Comparison of ENCODE assay signal across 16 cellular contexts in genomic region chr11:76785513-76785912, GRCh38. TPM values are rescaled to one million over a fixed set of nuclear protein-coding genes. Genes with fewer than 3 reads are reported as not detected.
DNase-seq lines count a peak whose midpoint lies in the region; ATAC-seq, FAIRE-seq and TF ChIP-seq lines count a peak whose summit lies in the region.
"Had no signal": no experiment of that assay in that cellular context is flagged by ENCODE, and none has a peak within 500 bp of the region (broad histone marks: within the 10 kb centered on the region; RNA-seq: fewer than 3 reads in every experiment).

No MANE protein-coding gene starts in this region.

- peaks cover 43% of the 10 kb centered on the region for H4K20me1 ChIP-seq in HepG2 (ENCODE audit: insufficient read depth, low read length)

- no peaks in the 10 kb centered on the region for H3K27me3 ChIP-seq in HepG2 (ENCODE audit: control insufficient read depth in 1 of 2, insufficient read depth in 2 of 2, low read length in 2 of 2)
- no peaks in the 10 kb centered on the region for H3K27me3 ChIP-seq in tibial artery
- H3K27me3 ChIP-seq: foreskin keratinocyte had no signal

- peaks cover 15% of the 10 kb centered on the region for H3K4me1 Mint-ChIP-seq in activated CD4-positive, alpha-beta T cell treated with anti-CD3 and anti-CD28 coated beads for 36 hours
- H3K4me1 Mint-ChIP-seq in immature natural killer cell = peaks cover 6 to 9% of the 10 kb centered on the region in 2 donors

- intact Hi-C loops in activated CD4-positive, alpha-beta T cell treated with anti-CD3 and anti-CD28 coated beads for 36 hours (cut with DNase I, micrococcal nuclease) = loop anchor here in 1 of 2 experiments (10.0 kb wide), 1 partner anchor 341 kb away; the partner anchor contains the start of gene EMSY
- intact Hi-C loops in HepG2 (cut with micrococcal nuclease; ENCODE audit: unreplicated experiment) (loop anchor here (1.0 to 10.0 kb wide), 3 partner anchors 8 to 971 kb away; partner anchors contain the start of gene UVRAG), tibial artery (cut with DNase I; ENCODE audit: low total_unique reads) (loop anchor here (10.0 kb wide), 1 partner anchor 279 kb away; the partner anchor contains the start of gene CAPN5)

- TF ChIP-seq POLR2A in HepG2 (IDR thresholded peaks at IDR 0.05; ENCODE audit: insufficient read depth in 1 of 2, low read depth in 2 of 2, low read length in 2 of 2) = no peak

- no TSS peak for BruUV-seq in HepG2 (replicated peaks; lab: Mats Ljungman, UMichigan)

- H3K27ac ChIP-seq in HepG2 (ENCODE audit: extremely low read length, insufficient read depth, low read length) = peak overlapping the region; percentile 12
- H3K27ac ChIP-seq in tibial artery = peak overlapping the region; percentile 92 to 99
- H3K27ac ChIP-seq: foreskin keratinocyte had no signal

- POLR2A ChIA-PET in activated CD4-positive, alpha-beta T cell treated with anti-CD3 and anti-CD28 coated beads for 36 hours (lab: Charles Lee) = no interaction called here
- POLR2A ChIA-PET in HepG2 (lab: Yijun Ruan, JAX) = interaction anchor here (1.6 to 4.7 kb wide), 2 partner anchors 16 kb away, joined by 8 to 39 read pairs; no protein-coding TSS in a partner anchor

- peak overlapping the region; percentile 93 for H3K4me3 ChIP-seq in astrocyte of the spinal cord (ENCODE audit: low read depth, low read length)
- H3K4me3 ChIP-seq in HepG2 (replicated peaks in 1 of 3; ENCODE audit: insufficient read depth in 1 of 3, low read depth in 2 of 3, low read length in 3 of 3) = peak overlapping the region in 2 of 3 experiments; percentile 88 to 97; a peak in 4 of 6 replicates
- peak overlapping the region; percentile 73 to 93 for H3K4me3 ChIP-seq in tibial artery

- peaks cover 27% of the 10 kb centered on the region for H3K27me3 Mint-ChIP-seq in activated CD4-positive, alpha-beta T cell treated with anti-CD3 and anti-CD28 coated beads for 36 hours
- H3K27me3 Mint-ChIP-seq in immature natural killer cell (ENCODE audit: low read depth in 3 of 3) = peaks cover 7 to 23% (median 11%) of the 10 kb centered on the region in 3 donors

- H3K79me2 ChIP-seq in HepG2 (ENCODE audit: insufficient read depth, low read length) = peaks cover 72% of the 10 kb centered on the region

- no peaks in the 10 kb centered on the region for H3K9me3 Mint-ChIP-seq in activated CD4-positive, alpha-beta T cell treated with anti-CD3 and anti-CD28 coated beads for 36 hours (ENCODE audit: low read depth)
- no peaks in the 10 kb centered on the region for H3K9me3 Mint-ChIP-seq in immature natural killer cell
- H3K9me3 Mint-ChIP-seq: stimulated activated naive CD8-positive, alpha-beta T cell treated with anti-CD3 and anti-CD28 coated beads, Interleukin-15, Interleukin-2, amounts not matched to agents 100 ng/mL and 50 ng/mL, for 24 hours had no signal

- H2AFZ ChIP-seq in HepG2 (ENCODE audit: low read length) = no peak overlapping the region

- H3K36me3 ChIP-seq in HepG2 (replicated peaks in 1 of 2; ENCODE audit: control insufficient read depth in 1 of 2, insufficient read depth in 2 of 2, low read length in 2 of 2) = no peaks in the 10 kb centered on the region; a peak in 3 of 5 replicates
- no peaks in the 10 kb centered on the region for H3K36me3 ChIP-seq in tibial artery

- H3K9me3 ChIP-seq in HepG2 (ENCODE audit: low read length) (no peaks in the 10 kb centered on the region), tibial artery (no peaks in the 10 kb centered on the region)

- no peaks in the 10 kb centered on the region for H3K36me3 Mint-ChIP-seq in activated CD4-positive, alpha-beta T cell treated with anti-CD3 and anti-CD28 coated beads for 36 hours (ENCODE audit: low read depth)
- no peaks in the 10 kb centered on the region for H3K36me3 Mint-ChIP-seq in immature natural killer cell

- CTCF ChIA-PET in activated CD4-positive, alpha-beta T cell treated with anti-CD3 and anti-CD28 coated beads for 36 hours (lab: Charles Lee) = interaction anchor here (1.3 to 1.8 kb wide), 2 partner anchors 13 to 25 kb away, joined by 4 to 6 read pairs; no protein-coding TSS in a partner anchor
- CTCF ChIA-PET in HepG2 (lab: Yijun Ruan, JAX; ENCODE audit: low intra/inter-chr PET ratio, low total read pairs) = no interaction called here

- in situ Hi-C loops in astrocyte of the spinal cord (cut with HindIII; ENCODE audit: low sequenced_read_pairs) (no loop called here), HepG2 (cut with HindIII; ENCODE audit: extremely low pct_ligation_motif_present, low pct_unique_long_range_greater_than_20kb) (no loop called here)

- TF ChIP-seq RAD21 in HepG2 (CRISPR knock-in tag; IDR thresholded peaks at IDR 0.05) = no peak

- 81% methylated on average over 6 of the region's 6 CpGs for WGBS in HepG2 (ENCODE audit: low lambda C conversion rate)

- no peak for ATAC-seq in activated CD4-positive, alpha-beta T cell treated with anti-CD3 and anti-CD28 coated beads for 36 hours
- ATAC-seq in HepG2 = no peak
- no peak for ATAC-seq in HG03159 (IDR thresholded peaks at IDR 0.05; ENCODE audit: unreplicated experiment)
- ATAC-seq: foreskin keratinocyte had no signal

- TF ChIP-seq EP300 in HepG2 (IDR thresholded peaks at IDR 0.05; ENCODE audit: low read depth in 2 of 2, low read length in 2 of 2) (no peak), HepG2 (CRISPR knock-in tag; IDR thresholded peaks at IDR 0.05; ENCODE audit: borderline replicate concordance) (no peak)

- H3K9ac ChIP-seq in HepG2 (ENCODE audit: insufficient read depth, low read depth, low read length) = peak overlapping the region; percentile 92; the same call in 1 of the 2 replicates

- H3K4me2 ChIP-seq in HepG2 (ENCODE audit: low read depth, low read length) = peak overlapping the region; percentile 92

- peaks cover 74% of the 10 kb centered on the region for H3K4me1 ChIP-seq in HepG2 (ENCODE audit: insufficient read depth, low read length)
- H3K4me1 ChIP-seq in tibial artery = peaks cover 0 to 67% (median 36%) of the 10 kb centered on the region in 4 donors

- FAIRE-seq in HepG2 (lab: Jason Lieb, UNC) = no peak

- TF ChIP-seq CTCF in astrocyte of the spinal cord (IDR thresholded peaks at IDR 0.05; ENCODE audit: low read depth, low read length) = no peak
- TF ChIP-seq CTCF in HepG2 (CRISPR knock-in tag; IDR thresholded peaks at IDR 0.05) = no peak
- TF ChIP-seq CTCF in tibial artery (IDR thresholded peaks at IDR 0.05) = no peak

- H3K4me3 Mint-ChIP-seq in activated CD4-positive, alpha-beta T cell treated with anti-CD3 and anti-CD28 coated beads for 36 hours = peak overlapping the region; percentile 65
- peak overlapping the region in 2 of 5 donors; percentile 8 to 18 for H3K4me3 Mint-ChIP-seq in immature natural killer cell

- DNase-seq in activated CD4-positive, alpha-beta T cell treated with anti-CD3 and anti-CD28 coated beads for 36 hours = no peak
- no peak for DNase-seq in activated CD4-positive, alpha-beta T cell treated with anti-CD3 and anti-CD28 coated beads, Interleukin-2, amount 50 U/mL, for 48 hours
- no peak for DNase-seq in astrocyte of the spinal cord (ENCODE audit: low read depth, low spot score)
- no peak for DNase-seq in HepG2 (ENCODE audit: low spot score)
- no peak for DNase-seq in tibial artery
- DNase-seq in immature natural killer cell = no peak
- no peak for DNase-seq in DMS153 (lab: John Stamatoyannopoulos, UW)
- DNase-seq: ACHN; activated CD8-positive, alpha-beta memory T cell treated with anti-CD3 and anti-CD28 coated beads, Interleukin-2, amount 50 U/mL, for 4 hours; foreskin keratinocyte; NCI-H748 treated with DMSO at 0.1 percent for 48 hours; stimulated activated CD4-positive, alpha-beta T cell treated with anti-CD3 and anti-CD28 coated beads, Interleukin-1b, Interleukin-23, amount 100 ng/mL, for 48 hours; T-helper 2 cell had no signal

- H3K27ac Mint-ChIP-seq in activated CD4-positive, alpha-beta T cell treated with anti-CD3 and anti-CD28 coated beads for 36 hours = no peak overlapping the region
- H3K27ac Mint-ChIP-seq in immature natural killer cell = no peak overlapping the region
- H3K27ac Mint-ChIP-seq: stimulated activated naive CD8-positive, alpha-beta T cell treated with anti-CD3 and anti-CD28 coated beads, Interleukin-15, Interleukin-2, amounts not matched to agents 100 ng/mL and 50 ng/mL, for 24 hours had no signal

TF ChIP-seq in HepG2, 621 proteins besides CTCF, POLR2A, EP300 and RAD21 (continues in another document):
- TF ChIP-seq ZNF160 (CRISPR knock-in tag; IDR thresholded peaks at IDR 0.05) = no peak
- no peak for TF ChIP-seq HNRNPUL1 (IDR thresholded peaks at IDR 0.05; ENCODE audit: low read depth, low read length)
- no peak for TF ChIP-seq SNAI1 (CRISPR knock-in tag; IDR thresholded peaks at IDR 0.05; ENCODE audit: borderline replicate concordance)
- TF ChIP-seq MTF1 (CRISPR knock-in tag; IDR thresholded peaks at IDR 0.05) = no peak
- TF ChIP-seq HNRNPLL (IDR thresholded peaks at IDR 0.05; ENCODE audit: low read depth, low read length, poor library complexity, severe bottlenecking) = no peak
- no peak for TF ChIP-seq ZNF10 (CRISPR knock-in tag; IDR thresholded peaks at IDR 0.05; ENCODE audit: borderline replicate concordance, low read depth)

RNA-seq across cellular contexts. Expression of gene TSKU, which starts 2.4 kb away (rescaled TPM):
- 1 to 10 TPM; 8.0 to 8.3 TPM for total RNA-seq in activated CD4-positive, alpha-beta T cell treated with anti-CD3 and anti-CD28 coated beads for 36 hours
- total RNA-seq in HepG2 (2016; rRNA removed; fragmentation: Illumina TruSeq; extraction: Trizol) = 11.9 and 21.4 TPM in 2 replicates
- 7.5 TPM in 2 replicates for total RNA-seq in HepG2 (2016; cell fraction: cytosol; rRNA removed; fragmentation: Illumina TruSeq; extraction: Trizol; ENCODE audit: low read depth)
- total RNA-seq in HepG2 (2016; cell fraction: insoluble cytoplasmic fraction; rRNA removed; fragmentation: Illumina TruSeq; extraction: Trizol) = 10.8 and 20.0 TPM in 2 replicates
- 20.4 and 22.9 TPM in 2 replicates for total RNA-seq in HepG2 (2016; cell fraction: membrane; rRNA removed; fragmentation: Illumina TruSeq; extraction: Trizol)
- 19.5 and 22.7 TPM in 2 replicates for total RNA-seq in HepG2 (2016; cell fraction: nucleus; rRNA removed; fragmentation: Illumina TruSeq; extraction: Trizol)
- polyA plus RNA-seq in HepG2 (2011; rRNA removed) (20.3 and 27.9 TPM in 2 replicates), immature natural killer cell (not detected)
- 17.7 and 23.1 TPM in 2 replicates for polyA plus RNA-seq in HepG2 (2011; cell fraction: cytosol; rRNA removed)
- 18.1 and 21.0 TPM in 2 replicates for polyA plus RNA-seq in HepG2 (2011; cell fraction: nucleus; rRNA removed)
- polyA plus RNA-seq in HepG2 (2012) = 12.6 and 19.6 TPM in 2 replicates
- 8.7 and 9.4 TPM in 2 replicates for polyA plus RNA-seq in HepG2 (2016; cell fraction: cytosol; fragmentation: Illumina TruSeq; extraction: Trizol; ENCODE audit: low read depth)
- 14.2 and 18.9 TPM in 2 replicates for polyA plus RNA-seq in HepG2 (2016; cell fraction: insoluble cytoplasmic fraction; fragmentation: Illumina TruSeq; extraction: Trizol; ENCODE audit: low read depth)
- 23.1 and 23.6 TPM in 2 replicates for polyA plus RNA-seq in HepG2 (2016; cell fraction: membrane; fragmentation: Illumina TruSeq; extraction: Trizol; ENCODE audit: low read depth)
- polyA plus RNA-seq in HepG2 (2016; cell fraction: nucleus; fragmentation: Illumina TruSeq; extraction: Trizol; ENCODE audit: insufficient read depth, low read depth) = 30.1 and 34.2 TPM in 2 replicates
- polyA minus RNA-seq in HepG2 (2011; rRNA and poly(A)+ RNA removed; ENCODE audit: low replicate concordance) = 66.3 and 74.4 TPM in 2 replicates
- 16.7 and 18.5 TPM in 2 replicates for polyA minus RNA-seq in HepG2 (2011; cell fraction: cytosol; rRNA and poly(A)+ RNA removed)
- polyA minus RNA-seq in HepG2 (2011; cell fraction: nucleus; rRNA and poly(A)+ RNA removed) = 11.3 and 15.5 TPM in 2 replicates
- total RNA-seq: mononuclear cell had no signal
